24 cellular contexts compared by ENCODE assay signal in genomic region chr21:42133131-42133530, GRCh38.
"Had no signal": no experiment of that assay in that cellular context is flagged by ENCODE, and none has a peak within 500 bp of the region (broad histone marks: within the 10 kb centered on the region; RNA-seq: fewer than 3 reads in every experiment).

No MANE protein-coding gene starts in this region.

- H3K4me3 ChIP-seq: stomach, suprapubic skin, testis, thoracic aorta, thyroid gland, tibial artery, tibial nerve, transverse colon, upper lobe of left lung, upper lobe of right lung, uterus, vagina had no signal

- H3K4me1 ChIP-seq: stomach, suprapubic skin, testis, tibial nerve, transverse colon, upper lobe of left lung, upper lobe of right lung, uterus, vagina had no signal

- H3K27me3 ChIP-seq: stomach, suprapubic skin, testis, thyroid gland, tibial nerve, upper lobe of left lung, upper lobe of right lung, uterus, vagina had no signal

- H3K27ac ChIP-seq: stomach, suprapubic skin, testis, thoracic aorta, thyroid gland, tibial artery, tibial nerve, transverse colon, upper lobe of left lung, upper lobe of right lung, uterus, vagina had no signal

- FAIRE-seq: urothelium cell line had no signal

- H3K9me3 ChIP-seq: stomach, suprapubic skin, testis, thoracic aorta, thyroid gland, tibial artery, tibial nerve, transverse colon, upper lobe of left lung, upper lobe of right lung, uterus, vagina had no signal

- DNase-seq: stimulated activated CD4-positive, alpha-beta T cell treated with anti-CD3 and anti-CD28 coated beads, Interleukin-2, amount 100 ng/mL, for 48 hours; stimulated activated CD4-positive, alpha-beta T cell treated with anti-CD3 and anti-CD28 coated beads, Interleukin-4, amount 100 ng/mL, for 1 hour; stimulated activated CD4-positive, alpha-beta T cell treated with anti-CD3 and anti-CD28 coated beads, Interleukin-4, amount 100 ng/mL, for 24 hours; stimulated activated CD4-positive, alpha-beta T cell treated with anti-CD3 and anti-CD28 coated beads, Interleukin-4, amount 100 ng/mL, for 4 hours; stimulated activated CD8-positive, alpha-beta memory T cell treated with anti-CD3 and anti-CD28 coated beads, Interleukin-4, amount 100 ng/mL, for 48 hours; stimulated activated naive B cell treated with anti-CD40 and anti-IgM and Interleukin-4, amounts not matched to agents 10 μg/mL and 1 μg/mL and 100 μg/mL, for 72 hours; stimulated activated naive CD4-positive, alpha-beta T cell; stimulated activated naive CD4-positive, alpha-beta T cell treated with Interleukin-2 at 50 U/mL for 16 hours; stimulated activated naive CD8-positive, alpha-beta T cell treated with anti-CD3 and anti-CD28 coated beads, Interleukin-15, amount 100 ng/mL, for 72 hours; stimulated activated naive CD8-positive, alpha-beta T cell treated with anti-CD3 and anti-CD28 coated beads, Interleukin-15, Interleukin-2, amounts not matched to agents 100 U/mL and 50 U/mL, for 24 hours; stomach; substantia nigra; testis; thyroid gland; tibial artery; transverse colon; upper lobe of left lung; upper lobe of right lung; uterus had no signal

- H3K36me3 ChIP-seq: stomach, suprapubic skin, thoracic aorta, thyroid gland, tibial artery, tibial nerve, transverse colon, upper lobe of left lung, upper lobe of right lung, uterus, vagina had no signal
